Comparison of ENCODE assay signal across 22 cellular contexts in genomic region chr2:3689998-3690748, GRCh38. TPM values are rescaled to one million over a fixed set of nuclear protein-coding genes. Genes with fewer than 3 reads are reported as not detected.
"Had no signal": no experiment of that assay in that cellular context is flagged by ENCODE, and none has a peak within 500 bp of the region (broad histone marks: within the 10 kb centered on the region; RNA-seq: fewer than 3 reads in every experiment).

No MANE protein-coding gene starts in this region.

- H3K4me2 ChIP-seq: smooth muscle cell had no signal

- H3K36me3 ChIP-seq: esophagus squamous epithelium, left ventricle myocardium inferior, lower lobe of right lung, suprapubic skin, thyroid gland had no signal

- H3K4me1 ChIP-seq: esophagus squamous epithelium, foreskin keratinocyte, left ventricle myocardium inferior, lower lobe of right lung, suprapubic skin, thyroid gland had no signal

- H3K9me3 ChIP-seq: esophagus squamous epithelium, lower lobe of right lung, suprapubic skin, thyroid gland had no signal

- FAIRE-seq: keratinocyte, urothelium cell line had no signal

- H3K4me3 ChIP-seq: esophagus squamous epithelium, left ventricle myocardium inferior, lower lobe of right lung, smooth muscle cell, suprapubic skin, thyroid gland had no signal

- DNase-seq: effector memory CD8-positive, alpha-beta T cell; esophagus squamous epithelium; foreskin keratinocyte; immature natural killer cell; left cardiac atrium; left ventricle myocardium inferior; lower lobe of right lung; natural killer cell; posterior cingulate gyrus; stimulated activated CD4-positive, alpha-beta T cell treated with anti-CD3 and anti-CD28 coated beads, Interleukin-2, amount 100 ng/mL, for 48 hours; stimulated activated naive CD4-positive, alpha-beta T cell treated with Interleukin-2 at 50 U/mL for 16 hours; thyroid gland had no signal

- H3K27me3 ChIP-seq: thyroid gland had no signal

- H3K27ac ChIP-seq: esophagus squamous epithelium, foreskin keratinocyte, left ventricle myocardium inferior, lower lobe of right lung, suprapubic skin, thyroid gland had no signal

- ATAC-seq: effector memory CD8-positive, alpha-beta T cell; foreskin keratinocyte; left cardiac atrium; lower lobe of right lung; natural killer cell had no signal

RNA-seq across cellular contexts. Expression of gene DCDC2C, which starts 13.2 kb away (rescaled TPM):
- total RNA-seq: epithelial cell of proximal tubule, esophagus squamous epithelium, foreskin keratinocyte, left cardiac atrium, left ventricle myocardium inferior, lower lobe of right lung, mesothelial cell of epicardium, myocyte, natural killer cell, neural crest cell, osteocyte, pulmonary artery endothelial cell, smooth muscle cell had no signal
- polyA plus RNA-seq: foreskin keratinocyte, immature natural killer cell, keratinocyte, smooth muscle cell had no signal

RNA-seq across cellular contexts. Expression of gene ALLC, which starts 32.2 kb away (rescaled TPM):
- total RNA-seq: epithelial cell of proximal tubule, esophagus squamous epithelium, foreskin keratinocyte, left ventricle myocardium inferior, lower lobe of right lung, mesothelial cell of epicardium, myocyte, natural killer cell, neural crest cell, osteocyte, pulmonary artery endothelial cell, smooth muscle cell, suprapubic skin, thyroid gland had no signal
- polyA plus RNA-seq: foreskin keratinocyte, immature natural killer cell, keratinocyte, smooth muscle cell had no signal
